ENCODE assay signal across 1 cellular context in genomic region chr12:82069931-82070514, GRCh38.
TF ChIP-seq lines count a peak whose summit lies in the region.

No MANE protein-coding gene starts in this region.

TF ChIP-seq in HepG2, 621 proteins besides CTCF, POLR2A, EP300 and RAD21 (continued from another document):
- TF ChIP-seq ZBTB34 (CRISPR knock-in tag; IDR thresholded peaks at IDR 0.05), result no peak
- TF ChIP-seq ZNF317 (CRISPR knock-in tag; IDR thresholded peaks at IDR 0.05), result no peak
